Comparison of ENCODE assay signal across 1 cellular context in the genomic region with DNA sequence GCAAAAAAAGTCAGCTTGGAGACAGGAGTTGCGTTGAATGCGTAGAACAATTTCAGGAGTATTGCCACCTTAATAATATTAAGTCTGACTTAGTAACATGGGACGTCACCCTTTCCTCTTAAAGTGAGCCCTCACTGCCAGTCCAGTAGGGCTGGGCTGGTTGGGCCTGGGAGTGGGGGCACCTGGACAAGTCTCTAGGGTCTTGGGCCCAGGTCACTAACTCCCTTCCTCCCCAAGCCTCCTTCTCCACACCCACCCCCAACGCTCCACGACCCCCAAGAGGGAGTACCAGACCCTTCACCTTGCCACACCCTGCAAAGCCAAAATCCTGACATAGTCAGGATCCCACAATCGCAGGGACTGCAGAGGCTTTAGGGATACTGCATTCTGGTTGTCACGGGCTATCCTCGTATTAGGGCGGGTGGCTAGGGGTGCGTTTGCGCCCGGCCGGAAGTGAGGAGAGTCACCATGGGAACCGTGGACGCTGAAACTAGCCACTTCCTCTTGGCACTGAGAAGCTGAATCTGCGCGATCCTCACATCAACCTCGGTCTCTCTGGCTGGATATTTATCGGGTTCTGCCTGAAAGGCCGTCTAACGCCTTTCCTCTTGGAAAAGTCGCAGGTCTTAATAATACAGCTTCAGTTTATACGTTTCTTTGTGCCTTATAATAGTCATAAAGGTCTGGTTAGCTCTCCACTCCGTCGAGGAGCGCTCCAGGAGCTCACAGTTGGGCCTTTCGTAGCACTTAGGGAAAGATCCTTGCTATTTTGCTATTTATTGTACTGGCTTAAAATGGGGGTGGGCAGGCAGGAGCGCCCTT.
TF ChIP-seq lines count a peak whose summit lies in the region.

No MANE protein-coding gene starts in this region.

TF ChIP-seq in K562, 482 proteins besides CTCF, POLR2A, EP300 and RAD21:
- TF ChIP-seq, protein P1, sequence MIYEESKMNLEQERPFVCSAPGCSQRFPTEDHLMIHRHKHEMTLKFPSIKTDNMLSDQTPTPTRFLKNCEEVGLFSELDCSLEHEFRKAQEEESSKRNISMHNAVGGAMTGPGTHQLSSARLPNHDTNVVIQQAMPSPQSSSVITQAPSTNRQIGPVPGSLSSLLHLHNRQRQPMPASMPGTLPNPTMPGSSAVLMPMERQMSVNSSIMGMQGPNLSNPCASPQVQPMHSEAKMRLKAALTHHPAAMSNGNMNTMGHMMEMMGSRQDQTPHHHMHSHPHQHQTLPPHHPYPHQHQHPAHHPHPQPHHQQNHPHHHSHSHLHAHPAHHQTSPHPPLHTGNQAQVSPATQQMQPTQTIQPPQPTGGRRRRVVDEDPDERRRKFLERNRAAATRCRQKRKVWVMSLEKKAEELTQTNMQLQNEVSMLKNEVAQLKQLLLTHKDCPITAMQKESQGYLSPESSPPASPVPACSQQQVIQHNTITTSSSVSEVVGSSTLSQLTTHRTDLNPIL (CRISPR knock-in tag; IDR thresholded peaks at IDR 0.05), result no peak
- TF ChIP-seq RFX1 (IDR thresholded peaks at IDR 0.05), result peak; percentile 59
